ENCODE assay signal across 1 cellular context in the genomic region with DNA sequence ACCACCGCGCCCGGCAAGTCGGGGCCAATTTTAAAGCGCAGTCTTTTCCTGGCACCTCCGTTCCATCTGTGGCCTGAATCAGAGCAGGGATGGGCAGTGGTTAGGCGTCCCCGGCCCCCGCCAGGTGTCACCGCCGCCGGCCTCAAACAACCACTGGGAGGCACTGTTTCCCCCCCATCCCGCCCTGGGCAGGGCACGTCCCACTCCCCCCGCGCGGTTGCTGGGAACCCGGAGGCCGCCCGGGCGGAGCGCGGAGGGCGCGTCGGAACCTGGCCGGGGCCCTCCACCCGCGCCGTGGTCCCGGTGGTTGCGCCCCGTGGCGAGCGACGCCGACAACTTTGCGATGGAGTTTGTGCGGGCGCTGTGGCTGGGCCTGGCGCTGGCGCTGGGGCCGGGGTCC.
TF ChIP-seq lines count a peak whose summit lies in the region.

Gene GRIN3B (plus strand): TSS at position 325 of the 400 bp plus-strand sequence. CDS start 19 bp downstream, at position 344.

TF ChIP-seq in K562, 482 proteins besides CTCF, POLR2A, EP300 and RAD21 (continued from another document):
- TF ChIP-seq, protein P1, sequence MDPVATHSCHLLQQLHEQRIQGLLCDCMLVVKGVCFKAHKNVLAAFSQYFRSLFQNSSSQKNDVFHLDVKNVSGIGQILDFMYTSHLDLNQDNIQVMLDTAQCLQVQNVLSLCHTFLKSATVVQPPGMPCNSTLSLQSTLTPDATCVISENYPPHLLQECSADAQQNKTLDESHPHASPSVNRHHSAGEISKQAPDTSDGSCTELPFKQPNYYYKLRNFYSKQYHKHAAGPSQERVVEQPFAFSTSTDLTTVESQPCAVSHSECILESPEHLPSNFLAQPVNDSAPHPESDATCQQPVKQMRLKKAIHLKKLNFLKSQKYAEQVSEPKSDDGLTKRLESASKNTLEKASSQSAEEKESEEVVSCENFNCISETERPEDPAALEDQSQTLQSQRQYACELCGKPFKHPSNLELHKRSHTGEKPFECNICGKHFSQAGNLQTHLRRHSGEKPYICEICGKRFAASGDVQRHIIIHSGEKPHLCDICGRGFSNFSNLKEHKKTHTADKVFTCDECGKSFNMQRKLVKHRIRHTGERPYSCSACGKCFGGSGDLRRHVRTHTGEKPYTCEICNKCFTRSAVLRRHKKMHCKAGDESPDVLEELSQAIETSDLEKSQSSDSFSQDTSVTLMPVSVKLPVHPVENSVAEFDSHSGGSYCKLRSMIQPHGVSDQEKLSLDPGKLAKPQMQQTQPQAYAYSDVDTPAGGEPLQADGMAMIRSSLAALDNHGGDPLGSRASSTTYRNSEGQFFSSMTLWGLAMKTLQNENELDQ (CRISPR knock-in tag; IDR thresholded peaks at IDR 0.05; ENCODE audit: borderline replicate concordance) = no peak
- TF ChIP-seq, protein P2, sequence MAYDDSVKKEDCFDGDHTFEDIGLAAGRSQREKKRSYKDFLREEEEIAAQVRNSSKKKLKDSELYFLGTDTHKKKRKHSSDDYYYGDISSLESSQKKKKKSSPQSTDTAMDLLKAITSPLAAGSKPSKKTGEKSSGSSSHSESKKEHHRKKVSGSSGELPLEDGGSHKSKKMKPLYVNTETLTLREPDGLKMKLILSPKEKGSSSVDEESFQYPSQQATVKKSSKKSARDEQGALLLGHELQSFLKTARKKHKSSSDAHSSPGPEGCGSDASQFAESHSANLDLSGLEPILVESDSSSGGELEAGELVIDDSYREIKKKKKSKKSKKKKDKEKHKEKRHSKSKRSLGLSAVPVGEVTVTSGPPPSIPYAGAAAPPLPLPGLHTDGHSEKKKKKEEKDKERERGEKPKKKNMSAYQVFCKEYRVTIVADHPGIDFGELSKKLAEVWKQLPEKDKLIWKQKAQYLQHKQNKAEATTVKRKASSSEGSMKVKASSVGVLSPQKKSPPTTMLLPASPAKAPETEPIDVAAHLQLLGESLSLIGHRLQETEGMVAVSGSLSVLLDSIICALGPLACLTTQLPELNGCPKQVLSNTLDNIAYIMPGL (CRISPR knock-in tag; IDR thresholded peaks at IDR 0.05) = no peak
- no peak for TF ChIP-seq CREB5 (CRISPR knock-in tag; IDR thresholded peaks at IDR 0.05)
- TF ChIP-seq, protein P3, sequence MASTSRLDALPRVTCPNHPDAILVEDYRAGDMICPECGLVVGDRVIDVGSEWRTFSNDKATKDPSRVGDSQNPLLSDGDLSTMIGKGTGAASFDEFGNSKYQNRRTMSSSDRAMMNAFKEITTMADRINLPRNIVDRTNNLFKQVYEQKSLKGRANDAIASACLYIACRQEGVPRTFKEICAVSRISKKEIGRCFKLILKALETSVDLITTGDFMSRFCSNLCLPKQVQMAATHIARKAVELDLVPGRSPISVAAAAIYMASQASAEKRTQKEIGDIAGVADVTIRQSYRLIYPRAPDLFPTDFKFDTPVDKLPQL (IDR thresholded peaks at IDR 0.05; ENCODE audit: extremely low read depth, insufficient read length) = no peak
- TF ChIP-seq HNRNPL (IDR thresholded peaks at IDR 0.05; ENCODE audit: low read depth, low read length) = 0 out of 2 replicates have a peak, but pooled peaks have one; percentile 23
- TF ChIP-seq MEF2D (tag; conservative IDR thresholded peaks at IDR 0.05; ENCODE audit: low read depth) = no peak
- TF ChIP-seq YY1 (IDR thresholded peaks at IDR 0.05; ENCODE audit: borderline replicate concordance in 1 of 3, control insufficient read depth in 1 of 3, extremely low read depth in 1 of 3, insufficient read depth in 3 of 3, insufficient read length in 1 of 3, insufficient replicate concordance in 2 of 3, low read depth in 1 of 3, low read length in 2 of 3) = peak in 1 of 3 experiments; percentile 17
- TF ChIP-seq, protein P4, sequence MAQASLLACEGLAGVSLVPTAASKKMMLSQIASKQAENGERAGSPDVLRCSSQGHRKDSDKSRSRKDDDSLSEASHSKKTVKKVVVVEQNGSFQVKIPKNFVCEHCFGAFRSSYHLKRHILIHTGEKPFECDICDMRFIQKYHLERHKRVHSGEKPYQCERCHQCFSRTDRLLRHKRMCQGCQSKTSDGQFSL (CRISPR knock-in tag; IDR thresholded peaks at IDR 0.05) = peak; percentile 100
- TF ChIP-seq, protein P4 (tag; IDR thresholded peaks at IDR 0.05) = peak in 1 of 2 experiments; percentile 90; a peak in 2 of 4 replicates
- TF ChIP-seq NFYB (IDR thresholded peaks at IDR 0.05; ENCODE audit: extremely low read depth, insufficient read length) = no peak
